8 cellular contexts compared by ENCODE assay signal in genomic region chr15:74403981-74404563, GRCh38. TPM values are rescaled to one million over a fixed set of nuclear protein-coding genes. Genes with fewer than 3 reads are reported as not detected.
DNase-seq lines count a peak whose midpoint lies in the region; ATAC-seq and TF ChIP-seq lines count a peak whose summit lies in the region.

No MANE protein-coding gene starts in this region.

- peaks cover 27% of the 10 kb centered on the region for H3K4me1 ChIP-seq in A673 (ENCODE audit: insufficient read depth, low read length, poor library complexity, severe bottlenecking)

- H3K27me3 Mint-ChIP-seq in activated CD8-positive, alpha-beta memory T cell treated with anti-CD3 and anti-CD28 coated beads, Interleukin-2, amount 10 ng/mL, durations not matched to agents 7 days and 5 days: no peaks in the 10 kb centered on the region
- peaks cover 7% of the 10 kb centered on the region for H3K27me3 Mint-ChIP-seq in T-helper 17 cell

- H3K4me3 Mint-ChIP-seq in activated CD8-positive, alpha-beta memory T cell treated with anti-CD3 and anti-CD28 coated beads, Interleukin-2, amount 10 ng/mL, durations not matched to agents 7 days and 5 days: peak overlapping the region; percentile 25
- H3K4me3 Mint-ChIP-seq in T-helper 17 cell: no peak overlapping the region

- no peak overlapping the region for H3K4me3 ChIP-seq in A673 (ENCODE audit: low read depth, low read length, poor library complexity, severe bottlenecking)

- no peaks in the 10 kb centered on the region for H3K27me3 ChIP-seq in A673 (replicated peaks; ENCODE audit: insufficient read depth, low read depth, low read length, poor library complexity)

- BruUV-seq in A673 (replicated peaks; lab: Mats Ljungman, UMichigan): no TSS peak

- no peaks in the 10 kb centered on the region for H3K9me3 Mint-ChIP-seq in activated CD8-positive, alpha-beta memory T cell treated with anti-CD3 and anti-CD28 coated beads, Interleukin-2, amount 10 ng/mL, durations not matched to agents 7 days and 5 days (ENCODE audit: low read depth)

- peaks cover 1% of the 10 kb centered on the region for H3K36me3 Mint-ChIP-seq in activated CD8-positive, alpha-beta memory T cell treated with anti-CD3 and anti-CD28 coated beads, Interleukin-2, amount 10 ng/mL, durations not matched to agents 7 days and 5 days
- no peaks in the 10 kb centered on the region for H3K36me3 Mint-ChIP-seq in T-helper 17 cell (ENCODE audit: low read depth)

- no peak for DNase-seq in activated CD8-positive, alpha-beta memory T cell treated with anti-CD3 and anti-CD28 coated beads, Interleukin-2, amount 10 ng/mL, durations not matched to agents 7 days and 5 days
- no peak for DNase-seq in activated CD8-positive, alpha-beta memory T cell treated with anti-CD3 and anti-CD28 coated beads for 24 hours
- DNase-seq in T-helper 17 cell: no peak
- DNase-seq in putamen (ENCODE audit: low spot score): peak; percentile 52
- DNase-seq in A673 (ENCODE audit: low spot score): no peak
- DNase-seq in amniotic stem cell (lab: John Stamatoyannopoulos, UW): no peak
- no peak for DNase-seq in activated naive CD4-positive, alpha-beta T cell (lab: John Stamatoyannopoulos, UW)

- H3K9me3 ChIP-seq in T-helper 17 cell (ENCODE audit: control insufficient read depth, low read length, poor library complexity, severe bottlenecking) (no peaks in the 10 kb centered on the region), A673 (ENCODE audit: low read depth, low read length, poor library complexity, severe bottlenecking) (no peaks in the 10 kb centered on the region)

- POLR2A ChIA-PET in A673 (lab: Charles Lee; ENCODE audit: low non-redundant PET): no interaction called here

- intact Hi-C loops in A673 (cut with micrococcal nuclease; ENCODE audit: unreplicated experiment): no loop called here

- H3K36me3 ChIP-seq in A673 (ENCODE audit: insufficient read depth, low read length, poor library complexity, severe bottlenecking): no peaks in the 10 kb centered on the region

- H3K27ac Mint-ChIP-seq in activated CD8-positive, alpha-beta memory T cell treated with anti-CD3 and anti-CD28 coated beads, Interleukin-2, amount 10 ng/mL, durations not matched to agents 7 days and 5 days: peak overlapping the region; percentile 90
- H3K27ac Mint-ChIP-seq in T-helper 17 cell: peak overlapping the region; percentile 71

- CTCF ChIA-PET in activated CD8-positive, alpha-beta memory T cell treated with anti-CD3 and anti-CD28 coated beads, Interleukin-2, amount 10 ng/mL, durations not matched to agents 7 days and 5 days (lab: Charles Lee): interaction anchor here (1.0 to 12.3 kb wide), 7 partner anchors 16 to 36 kb away, joined by 4 to 123 read pairs (median 7); partner anchors contain the start of gene SEMA7A
- CTCF ChIA-PET in A673 (lab: Charles Lee): interaction anchor here (0.5 to 0.6 kb wide), 2 partner anchors 355 to 365 kb away, joined by 3 to 6 read pairs; no protein-coding TSS in a partner anchor

- ATAC-seq in activated CD8-positive, alpha-beta memory T cell treated with anti-CD3 and anti-CD28 coated beads, Interleukin-2, amount 10 ng/mL, durations not matched to agents 7 days and 5 days: no peak
- peak; percentile 26 for ATAC-seq in HG02885 (IDR thresholded peaks at IDR 0.05; ENCODE audit: poor library complexity, unreplicated experiment)
- ATAC-seq in T-helper 17 cell: no peak

- TF ChIP-seq CTCF in A673 (conservative IDR thresholded peaks at IDR 0.05; ENCODE audit: low read depth, low read length): no peak

- no peak overlapping the region for H3K27ac ChIP-seq in A673 (ENCODE audit: low read depth, low read length, poor library complexity, severe bottlenecking)

- H3K4me1 Mint-ChIP-seq in activated CD8-positive, alpha-beta memory T cell treated with anti-CD3 and anti-CD28 coated beads, Interleukin-2, amount 10 ng/mL, durations not matched to agents 7 days and 5 days: peaks cover 60% of the 10 kb centered on the region
- peaks cover 37% of the 10 kb centered on the region for H3K4me1 Mint-ChIP-seq in T-helper 17 cell

RNA-seq across cellular contexts. Expression of gene SEMA7A, which starts 29.7 kb away (rescaled TPM):
- total RNA-seq in activated CD8-positive, alpha-beta memory T cell treated with anti-CD3 and anti-CD28 coated beads, Interleukin-2, amount 10 ng/mL, durations not matched to agents 7 days and 5 days: 10 to 100 TPM; 26.4 to 32.9 TPM
- total RNA-seq in T-helper 17 cell (1 to 10 TPM; 2.2 to 3.6 TPM), A673 (2021) (0.45 and 1.4 TPM in 2 replicates)

RNA-seq across cellular contexts. Expression of gene CYP11A1, which starts 36.6 kb away (rescaled TPM):
- under 1 TPM in 1 of 2 experiments, not detected in 1; 0.55 TPM for total RNA-seq in activated CD8-positive, alpha-beta memory T cell treated with anti-CD3 and anti-CD28 coated beads, Interleukin-2, amount 10 ng/mL, durations not matched to agents 7 days and 5 days
- total RNA-seq in T-helper 17 cell (not detected), A673 (2021) (not detected in 2 replicates)

RNA-seq across cellular contexts. Expression of gene UBL7, which starts 56.9 kb away (rescaled TPM):
- total RNA-seq in activated CD8-positive, alpha-beta memory T cell treated with anti-CD3 and anti-CD28 coated beads, Interleukin-2, amount 10 ng/mL, durations not matched to agents 7 days and 5 days: 10 to 100 TPM; 55.9 to 60.9 TPM
- 10 to 100 TPM; 28.0 to 28.2 TPM for total RNA-seq in T-helper 17 cell
- total RNA-seq in A673 (2021): 72.5 and 74.7 TPM in 2 replicates

Comparison
In these comparisons a context has a peak if more than half of its experiments do, and no peak if none do; other contexts are left out.
1. RNA of gene SEMA7A, which starts 29.7 kb away (total RNA-seq): 26.4 to 32.9 TPM in activated CD8-positive, alpha-beta memory T cell treated with anti-CD3 and anti-CD28 coated beads, Interleukin-2, amount 10 ng/mL, durations not matched to agents 7 days and 5 days; 2.2 to 3.6 TPM in T-helper 17 cell and 0.45 to 1.4 TPM in A673; every median in the first group is over 4 times any median in the second.